ENCODE assay signal across 13 cellular contexts in the genomic region with DNA sequence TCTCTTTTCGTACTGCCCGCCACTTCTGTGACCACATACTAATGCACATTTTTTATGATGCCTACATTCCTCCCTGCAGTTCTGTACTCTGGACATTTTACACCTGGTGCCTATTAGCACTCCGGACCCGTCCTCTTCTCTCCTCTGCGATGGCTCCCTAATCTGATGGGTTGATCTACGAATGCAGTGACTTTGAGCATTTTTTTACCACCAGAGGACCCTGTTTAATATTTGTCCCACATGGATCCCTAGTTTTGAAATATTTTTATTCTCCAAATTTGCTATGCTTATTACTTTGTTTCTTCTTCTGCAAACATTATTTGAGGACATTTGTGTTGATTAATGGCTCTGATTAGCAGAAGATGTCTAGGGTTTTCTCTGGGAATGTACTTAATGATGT. TPM values are rescaled to one million over a fixed set of nuclear protein-coding genes. Genes with fewer than 3 reads are reported as not detected.
DNase-seq lines count a peak whose midpoint lies in the region; ATAC-seq and TF ChIP-seq lines count a peak whose summit lies in the region.
"Had no signal": no experiment of that assay in that cellular context is flagged by ENCODE, and none has a peak within 500 bp of the region (broad histone marks: within the 10 kb centered on the region; RNA-seq: fewer than 3 reads in every experiment).

No MANE protein-coding gene starts in this region.

- H3K4me3 ChIP-seq in WI38 (ENCODE audit: low read depth, low read length), result no peak overlapping the region

- POLR2A ChIA-PET in HEK293T (lab: Yijun Ruan, JAX), result no interaction called here
- POLR2A ChIA-PET in activated CD4-positive, alpha-beta T cell treated with anti-CD3 and anti-CD28 coated beads, Interleukin-2, amount 10 ng/mL, durations not matched to agents 7 days and 5 days (lab: Charles Lee), result no interaction called here

- H3K4me3 Mint-ChIP-seq in activated CD4-positive, alpha-beta T cell treated with anti-CD3 and anti-CD28 coated beads, Interleukin-2, amount 10 ng/mL, durations not matched to agents 7 days and 5 days, result no peak overlapping the region
- H3K4me3 Mint-ChIP-seq: activated naive CD8-positive, alpha-beta T cell treated with anti-CD3 and anti-CD28 coated beads, Interleukin-2, amount 50 U/mL, for 24 hours had no signal

- peaks cover 2% of the 10 kb centered on the region for H3K27me3 Mint-ChIP-seq in activated CD4-positive, alpha-beta T cell treated with anti-CD3 and anti-CD28 coated beads, Interleukin-2, amount 10 ng/mL, durations not matched to agents 7 days and 5 days

- no peak overlapping the region for H3K27ac Mint-ChIP-seq in activated CD4-positive, alpha-beta T cell treated with anti-CD3 and anti-CD28 coated beads, Interleukin-2, amount 10 ng/mL, durations not matched to agents 7 days and 5 days
- H3K27ac Mint-ChIP-seq: activated naive CD8-positive, alpha-beta T cell treated with anti-CD3 and anti-CD28 coated beads, Interleukin-2, amount 50 U/mL, for 24 hours had no signal

- no peak for ATAC-seq in HG02763 (IDR thresholded peaks at IDR 0.05; ENCODE audit: unreplicated experiment)
- ATAC-seq: activated naive CD8-positive, alpha-beta T cell treated with anti-CD3 and anti-CD28 coated beads, Interleukin-2, amount 50 U/mL, for 24 hours had no signal

- TF ChIP-seq CTCF in WI38 (IDR thresholded peaks at IDR 0.05; ENCODE audit: low read depth, low read length), result peak; percentile 9; the same call in 1 of the 2 replicates

- peaks cover 15% of the 10 kb centered on the region for H3K4me1 Mint-ChIP-seq in activated CD4-positive, alpha-beta T cell treated with anti-CD3 and anti-CD28 coated beads, Interleukin-2, amount 10 ng/mL, durations not matched to agents 7 days and 5 days

- CTCF ChIA-PET in HEK293T (lab: Yijun Ruan, JAX), result interaction anchor here (1.0 to 2.9 kb wide), 4 partner anchors 8 to 236 kb away, joined by 3 to 13 read pairs (median 6); no protein-coding TSS in a partner anchor
- CTCF ChIA-PET in activated CD4-positive, alpha-beta T cell treated with anti-CD3 and anti-CD28 coated beads, Interleukin-2, amount 10 ng/mL, durations not matched to agents 7 days and 5 days (lab: Charles Lee), result no interaction called here

- peak; percentile 30 for DNase-seq in D341Med (ENCODE audit: low spot score)
- peak; percentile 40 for DNase-seq in HEK293T (ENCODE audit: extremely low spot score)
- DNase-seq in iris pigment epithelial cell (ENCODE audit: low read depth), result peak; percentile 21
- DNase-seq in activated CD4-positive, alpha-beta T cell treated with anti-CD3 and anti-CD28 coated beads, Interleukin-2, amount 10 ng/mL, durations not matched to agents 7 days and 5 days, result no peak
- no peak for DNase-seq in activated gamma-delta T cell (lab: John Stamatoyannopoulos, UW)
- no peak for DNase-seq in NCI-H2107 treated with DMSO at 0.1 percent for 48 hours (lab: John Stamatoyannopoulos, UW; ENCODE audit: unreplicated experiment)
- DNase-seq: activated naive CD8-positive, alpha-beta T cell treated with anti-CD3 and anti-CD28 coated beads, Interleukin-2, amount 50 U/mL, for 24 hours; Caco-2; mesendoderm; T-helper 9 cell had no signal

- H3K9me3 Mint-ChIP-seq in activated CD4-positive, alpha-beta T cell treated with anti-CD3 and anti-CD28 coated beads, Interleukin-2, amount 10 ng/mL, durations not matched to agents 7 days and 5 days, result no peaks in the 10 kb centered on the region
- H3K9me3 Mint-ChIP-seq: activated naive CD8-positive, alpha-beta T cell treated with anti-CD3 and anti-CD28 coated beads, Interleukin-2, amount 50 U/mL, for 24 hours had no signal

- no peaks in the 10 kb centered on the region for H3K36me3 Mint-ChIP-seq in activated CD4-positive, alpha-beta T cell treated with anti-CD3 and anti-CD28 coated beads, Interleukin-2, amount 10 ng/mL, durations not matched to agents 7 days and 5 days (ENCODE audit: low read depth)

TF ChIP-seq in HEK293T, 16 proteins besides CTCF, POLR2A, EP300 and RAD21:
- no peak for TF ChIP-seq HDGF (IDR thresholded peaks at IDR 0.05; ENCODE audit: borderline replicate concordance)
TF ChIP-seq in HEK293T: peak in this region for 0.

RNA-seq across cellular contexts. Expression of gene PPFIA4, which starts 5.2 kb away (rescaled TPM):
- 10 to 100 TPM; 13.7 to 16.1 TPM for total RNA-seq in activated CD4-positive, alpha-beta T cell treated with anti-CD3 and anti-CD28 coated beads, Interleukin-2, amount 10 ng/mL, durations not matched to agents 7 days and 5 days

RNA-seq across cellular contexts. Expression of gene TMEM183A, which starts 24.3 kb away (rescaled TPM):
- total RNA-seq in activated CD4-positive, alpha-beta T cell treated with anti-CD3 and anti-CD28 coated beads, Interleukin-2, amount 10 ng/mL, durations not matched to agents 7 days and 5 days, result 10 to 100 TPM; 68.3 to 72.2 TPM

RNA-seq across cellular contexts. Expression of gene MYOG, which starts 54.3 kb away (rescaled TPM):
- not detected for total RNA-seq in activated CD4-positive, alpha-beta T cell treated with anti-CD3 and anti-CD28 coated beads, Interleukin-2, amount 10 ng/mL, durations not matched to agents 7 days and 5 days
- total RNA-seq: Caco-2, pulmonary artery endothelial cell had no signal

Comparison
In these comparisons a context has a peak if more than half of its experiments do, and no peak if none do; other contexts are left out.
1. DNase-seq: peak in D341Med (single experiment), HEK293T (single experiment) and iris pigment epithelial cell (single experiment); none in activated CD4-positive, alpha-beta T cell treated with anti-CD3 and anti-CD28 coated beads, Interleukin-2, amount 10 ng/mL, durations not matched to agents 7 days and 5 days (single experiment), activated gamma-delta T cell (single experiment) and NCI-H2107 treated with DMSO at 0.1 percent for 48 hours (single experiment).